ENCODE assay signal across 9 cellular contexts in the genomic region with DNA sequence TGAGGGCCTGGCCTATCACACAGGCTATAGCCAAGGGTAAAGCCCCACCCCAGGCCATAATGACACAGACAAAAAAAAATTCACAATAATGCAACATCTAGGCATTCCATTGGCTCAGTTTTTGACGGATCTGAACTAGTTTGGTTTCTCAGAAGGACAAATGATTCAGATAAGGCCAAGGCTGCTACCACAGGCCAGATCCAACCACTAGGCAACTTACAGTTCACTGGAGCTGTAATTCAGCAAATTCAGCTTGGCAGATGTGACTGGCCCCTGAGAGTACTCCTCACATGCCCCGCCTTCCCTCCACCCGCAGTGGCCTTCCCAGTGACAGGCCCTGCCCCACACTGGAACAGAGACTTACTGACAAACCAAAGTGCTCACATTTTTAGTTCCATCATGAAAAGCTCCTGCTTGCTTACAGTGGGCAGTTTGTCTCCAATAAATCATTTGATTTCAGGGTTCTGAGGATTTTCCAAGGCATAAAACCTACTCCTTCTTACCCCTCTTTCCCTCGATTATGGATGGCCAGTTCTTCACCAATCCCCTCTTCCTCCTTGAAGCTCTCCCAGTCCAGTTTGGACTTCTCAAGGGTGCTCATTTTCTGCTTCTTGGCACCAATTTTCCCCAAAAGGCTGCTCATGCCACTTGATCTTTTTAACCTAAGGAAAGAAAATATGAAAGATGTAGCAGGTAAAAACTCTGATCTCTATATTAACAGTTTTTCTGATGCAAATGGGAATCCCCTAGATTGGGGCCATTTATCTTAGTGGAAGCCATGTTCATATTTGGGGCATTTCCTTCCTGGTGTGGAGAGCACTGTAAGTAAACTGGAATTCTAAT.
DNase-seq lines count a peak whose midpoint lies in the region; ATAC-seq lines count a peak whose summit lies in the region.
"Had no signal": no experiment of that assay in that cellular context is flagged by ENCODE, and none has a peak within 500 bp of the region (broad histone marks: within the 10 kb centered on the region; RNA-seq: fewer than 3 reads in every experiment).

No MANE protein-coding gene starts in this region.

- H3K9me3 ChIP-seq in HAP-1, result no peaks in the 10 kb centered on the region

- peaks cover 11 to 24% of the 10 kb centered on the region in 2 donors for H3K4me1 Mint-ChIP-seq in stimulated activated naive B cell treated with anti-CD40 and anti-IgM and Interleukin-4, amounts not matched to agents 10 μg/mL and 1 μg/mL and 100 μg/mL, for 72 hours
- H3K4me1 Mint-ChIP-seq: B cell had no signal

- peak overlapping the region; percentile 85 for H3K27ac ChIP-seq in angular gyrus (ENCODE audit: low read depth, low read length)

- no peak for ATAC-seq in stimulated activated naive B cell treated with anti-CD40 and anti-IgM and Interleukin-4, amounts not matched to agents 10 μg/mL and 1 μg/mL and 100 μg/mL, for 72 hours (replicated peaks)

- peaks cover 20% of the 10 kb centered on the region for H3K36me3 ChIP-seq in HAP-1 (replicated peaks)

- H3K27ac Mint-ChIP-seq in stimulated activated naive B cell treated with anti-CD40 and anti-IgM and Interleukin-4, amounts not matched to agents 10 μg/mL and 1 μg/mL and 100 μg/mL, for 72 hours, result peak overlapping the region; percentile 76
- H3K27ac Mint-ChIP-seq: B cell had no signal

- H3K36me3 Mint-ChIP-seq in stimulated activated naive B cell treated with anti-CD40 and anti-IgM and Interleukin-4, amounts not matched to agents 10 μg/mL and 1 μg/mL and 100 μg/mL, for 72 hours, result peaks cover 58 to 72% of the 10 kb centered on the region in 2 donors

- H3K4me1 ChIP-seq in HAP-1, result no peaks in the 10 kb centered on the region

- in situ Hi-C loops in HAP-1 (cut with MboI; ENCODE audit: low sequenced_read_pairs), result no loop called here

- H3K4me3 Mint-ChIP-seq in stimulated activated naive B cell treated with anti-CD40 and anti-IgM and Interleukin-4, amounts not matched to agents 10 μg/mL and 1 μg/mL and 100 μg/mL, for 72 hours, result peak overlapping the region in 1 of 2 donors; percentile 17
- H3K4me3 Mint-ChIP-seq: B cell had no signal

- no peak overlapping the region for H3K4me3 ChIP-seq in HAP-1

- H3K9me3 Mint-ChIP-seq in stimulated activated naive B cell treated with anti-CD40 and anti-IgM and Interleukin-4, amounts not matched to agents 10 μg/mL and 1 μg/mL and 100 μg/mL, for 72 hours, result no peaks in the 10 kb centered on the region

- peaks cover 0 to 16% of the 10 kb centered on the region in 2 donors for H3K27me3 Mint-ChIP-seq in stimulated activated naive B cell treated with anti-CD40 and anti-IgM and Interleukin-4, amounts not matched to agents 10 μg/mL and 1 μg/mL and 100 μg/mL, for 72 hours
- H3K27me3 Mint-ChIP-seq: B cell had no signal

- DNase-seq in DMS79 treated with DMSO at 0.1 percent for 48 hours (lab: John Stamatoyannopoulos, UW) (peak; percentile 1), DMS79 (lab: John Stamatoyannopoulos, UW) (no peak), iris pigment epithelial cell (ENCODE audit: low read depth) (peak; percentile 98), HAP-1 (ENCODE audit: low spot score in 2 of 2) (no peak), NCI-H345 (lab: John Stamatoyannopoulos, UW) (no peak), NCI-H2196 treated with DMSO at 0.1 percent for 48 hours (lab: John Stamatoyannopoulos, UW; ENCODE audit: unreplicated experiment) (no peak)
- no peak for DNase-seq in stimulated activated naive B cell treated with anti-CD40 and anti-IgM and Interleukin-4, amounts not matched to agents 10 μg/mL and 1 μg/mL and 100 μg/mL, for 72 hours

- H3K27me3 ChIP-seq in HAP-1 (ENCODE audit: low read depth), result no peaks in the 10 kb centered on the region

Comparison
In these comparisons a context has a peak if more than half of its experiments do, and no peak if none do; other contexts are left out.
1. DNase-seq: peak in DMS79 treated with DMSO at 0.1 percent for 48 hours (single experiment) and iris pigment epithelial cell (single experiment); none in DMS79 (single experiment), stimulated activated naive B cell treated with anti-CD40 and anti-IgM and Interleukin-4, amounts not matched to agents 10 μg/mL and 1 μg/mL and 100 μg/mL, for 72 hours (single experiment), HAP-1 (0 of 2), NCI-H345 (single experiment) and NCI-H2196 treated with DMSO at 0.1 percent for 48 hours (single experiment).